ENCODE assay signal across 19 cellular contexts in genomic region chr11:99424313-99425084, GRCh38.
DNase-seq lines count a peak whose midpoint lies in the region; ATAC-seq and TF ChIP-seq lines count a peak whose summit lies in the region.
"Had no signal": no experiment of that assay in that cellular context is flagged by ENCODE, and none has a peak within 500 bp of the region (broad histone marks: within the 10 kb centered on the region; RNA-seq: fewer than 3 reads in every experiment).

No MANE protein-coding gene starts in this region.

- peaks cover 9% of the 10 kb centered on the region for H3K9me3 ChIP-seq in HUES48 (ENCODE audit: control insufficient read depth, insufficient read depth, low read length)
- H3K9me3 ChIP-seq in lung (ENCODE audit: control insufficient read depth in 2 of 2, insufficient read depth in 1 of 2, low read length in 1 of 2): peaks cover 0 to 9% of the 10 kb centered on the region in 2 donors

- H3K27ac ChIP-seq in HUES48 (ENCODE audit: low read depth, low read length) (peak overlapping the region; percentile 91), lung (ENCODE audit: low read depth in 1 of 2, low read length in 1 of 2) (no peak overlapping the region)
- H3K27ac ChIP-seq: BLaER1 treated with 17β-estradiol and CSF1 and Interleukin-3, amounts not matched to agents 10 nM and 100 nM; GM23248; KMS-11 had no signal

- no peak for TF ChIP-seq CTCF in lung (IDR thresholded peaks at IDR 0.05; ENCODE audit: control extremely low read depth, extremely low read depth)

- no peak overlapping the region for H3K4me3 Mint-ChIP-seq in stimulated activated effector memory CD8-positive, alpha-beta T cell treated with anti-CD3 and anti-CD28 coated beads, Interleukin-12 subunit alpha, Interleukin-12 subunit beta, amount 100 ng/mL, for 72 hours
- H3K4me3 Mint-ChIP-seq: CD8-positive, alpha-beta memory T cell had no signal

- no peaks in the 10 kb centered on the region for H3K4me1 Mint-ChIP-seq in stimulated activated effector memory CD8-positive, alpha-beta T cell treated with anti-CD3 and anti-CD28 coated beads, Interleukin-12 subunit alpha, Interleukin-12 subunit beta, amount 100 ng/mL, for 72 hours
- H3K4me1 Mint-ChIP-seq: CD8-positive, alpha-beta memory T cell had no signal

- H3K36me3 Mint-ChIP-seq in stimulated activated effector memory CD8-positive, alpha-beta T cell treated with anti-CD3 and anti-CD28 coated beads, Interleukin-12 subunit alpha, Interleukin-12 subunit beta, amount 100 ng/mL, for 72 hours: no peaks in the 10 kb centered on the region

- H3K9me3 Mint-ChIP-seq in stimulated activated effector memory CD8-positive, alpha-beta T cell treated with anti-CD3 and anti-CD28 coated beads, Interleukin-12 subunit alpha, Interleukin-12 subunit beta, amount 100 ng/mL, for 72 hours: peaks cover 20% of the 10 kb centered on the region

- DNase-seq in cardiac septum (ENCODE audit: low spot score) (peak; percentile 84), lung (ENCODE audit: low spot score) (no peak), cerebellar cortex (ENCODE audit: low spot score) (no peak), GM03348 (ENCODE audit: low spot score) (no peak)
- DNase-seq in stimulated activated effector memory CD8-positive, alpha-beta T cell treated with anti-CD3 and anti-CD28 coated beads, Interleukin-12 subunit alpha, Interleukin-12 subunit beta, amount 100 ng/mL, for 72 hours (ENCODE audit: low spot score in 2 of 2): no peak
- no peak for DNase-seq in activated CD4-positive, alpha-beta T cell treated with anti-CD3 and anti-CD28 coated beads for 1 hour
- DNase-seq: CD8-positive, alpha-beta memory T cell; DND-41; GM23248; NCI-H1048; NCI-H146; NCI-H2081 treated with DMSO at 0.1 percent for 48 hours; NCI-H524 had no signal

- intact Hi-C loops in cardiac septum (cut with DNase I): no loop called here

- H3K36me3 ChIP-seq in HUES48 (ENCODE audit: control insufficient read depth, insufficient read depth, low read length) (no peaks in the 10 kb centered on the region), lung (ENCODE audit: control insufficient read depth in 2 of 2, insufficient read depth in 2 of 2, low read length in 2 of 2) (no peaks in the 10 kb centered on the region)
- H3K36me3 ChIP-seq: BLaER1 treated with 17β-estradiol and CSF1 and Interleukin-3, amounts not matched to agents 10 nM and 100 nM had no signal

- ATAC-seq in lung (ENCODE audit: insufficient read depth, low FRiP score) (peak; percentile 11), HG03342 (IDR thresholded peaks at IDR 0.05; ENCODE audit: unreplicated experiment) (no peak)
- ATAC-seq in stimulated activated effector memory CD8-positive, alpha-beta T cell treated with anti-CD3 and anti-CD28 coated beads, Interleukin-12 subunit alpha, Interleukin-12 subunit beta, amount 100 ng/mL, for 72 hours: peak; percentile 26
- ATAC-seq: GM12878, Panc1 had no signal

- no peak overlapping the region for H3K9ac ChIP-seq in HUES48 (ENCODE audit: low read depth, low read length)
- H3K9ac ChIP-seq: BLaER1 treated with 17β-estradiol and CSF1 and Interleukin-3, amounts not matched to agents 10 nM and 100 nM; GM23248; KMS-11 had no signal

- 89 to 92% methylated on average over 12 of the region's 12 CpGs for WGBS in lung, 2 donors

- no peak overlapping the region for H3K27ac Mint-ChIP-seq in stimulated activated effector memory CD8-positive, alpha-beta T cell treated with anti-CD3 and anti-CD28 coated beads, Interleukin-12 subunit alpha, Interleukin-12 subunit beta, amount 100 ng/mL, for 72 hours
- H3K27ac Mint-ChIP-seq: CD8-positive, alpha-beta memory T cell had no signal

- H3K4me1 ChIP-seq in HUES48 (ENCODE audit: control insufficient read depth, insufficient read depth, low read length) (peaks cover 63% of the 10 kb centered on the region), lung (ENCODE audit: control insufficient read depth in 2 of 2, insufficient read depth in 2 of 2, low read length in 2 of 2) (peaks cover 0 to 2% of the 10 kb centered on the region in 2 donors)
- H3K4me1 ChIP-seq: BLaER1 treated with 17β-estradiol and CSF1 and Interleukin-3, amounts not matched to agents 10 nM and 100 nM had no signal

- H3K27me3 ChIP-seq in HUES48 (ENCODE audit: control insufficient read depth, insufficient read depth, low read length) (no peaks in the 10 kb centered on the region; the same call in 1 of the 2 replicates), lung (ENCODE audit: control insufficient read depth, insufficient read depth) (no peaks in the 10 kb centered on the region)
- H3K27me3 ChIP-seq: BLaER1 treated with 17β-estradiol and CSF1 and Interleukin-3, amounts not matched to agents 10 nM and 100 nM had no signal

- no peak overlapping the region for H3K4me3 ChIP-seq in HUES48 (ENCODE audit: low read depth, low read length)
- no peak overlapping the region for H3K4me3 ChIP-seq in lung
- H3K4me3 ChIP-seq: BLaER1 treated with 17β-estradiol and CSF1 and Interleukin-3, amounts not matched to agents 10 nM and 100 nM; GM12878; GM23248 had no signal
